28 cellular contexts compared by ENCODE assay signal in the genomic region with DNA sequence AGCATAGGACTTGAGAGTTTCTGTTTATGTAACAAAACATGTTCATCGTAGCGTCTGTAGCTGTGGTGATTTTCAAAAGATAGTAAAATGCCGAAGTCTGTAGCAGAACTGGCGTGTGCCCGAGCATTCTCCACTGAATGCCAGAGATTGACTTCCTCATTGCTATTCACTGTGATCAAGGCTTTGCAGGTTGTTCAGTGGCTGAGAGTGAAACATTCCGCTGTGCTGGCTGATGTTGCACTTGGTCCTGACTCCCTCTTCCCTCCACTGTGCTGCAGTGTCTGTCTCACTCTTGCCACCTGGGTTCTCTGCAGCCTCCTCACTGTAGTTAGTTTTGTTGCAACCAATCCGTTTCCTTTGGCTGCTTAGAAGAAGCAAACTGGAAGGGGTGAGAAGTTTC. TPM values are rescaled to one million over a fixed set of nuclear protein-coding genes. Genes with fewer than 3 reads are reported as not detected.
DNase-seq lines count a peak whose midpoint lies in the region; ATAC-seq, FAIRE-seq and TF ChIP-seq lines count a peak whose summit lies in the region.
"Had no signal": no experiment of that assay in that cellular context is flagged by ENCODE, and none has a peak within 500 bp of the region (broad histone marks: within the 10 kb centered on the region; RNA-seq: fewer than 3 reads in every experiment).

No MANE protein-coding gene starts in this region.

- DNase-seq in CD4-positive, CD25-positive, alpha-beta regulatory T cell, result no peak
- DNase-seq in MM.1S, result peak; percentile 79
- DNase-seq in kidney tubule cell (ENCODE audit: low spot score), result peak; percentile 24
- DNase-seq in pancreas, result peak in 2 of 6 donors; percentile 10 to 26
- no peak for DNase-seq in frontal cortex (ENCODE audit: low spot score in 2 of 2)
- no peak for DNase-seq in NCI-H1436 (lab: John Stamatoyannopoulos, UW)
- DNase-seq in NCI-H2196 treated with DMSO at 0.1 percent for 48 hours (lab: John Stamatoyannopoulos, UW; ENCODE audit: unreplicated experiment), result no peak
- DNase-seq in cardiac septum (ENCODE audit: low spot score), result no peak
- DNase-seq: activated CD4-positive, alpha-beta T cell treated with anti-CD3 and anti-CD28 coated beads, Interleukin-2, amount 50 U/mL, for 4 hours; activated T-cell treated with anti-CD3 and anti-CD28 coated beads for 4 hours; C1 segment of cervical spinal cord; esophagus squamous epithelium; gastrocnemius medialis; hippocampal formation; KBM-7; NCI-H1694; NCI-H2171; NCI-H524 treated with DMSO at 0.1 percent for 48 hours; substantia nigra had no signal

- no peak for ATAC-seq in CD4-positive, CD25-positive, alpha-beta regulatory T cell (ENCODE audit: low read depth in 2 of 2)
- peak; percentile 55 to 85 (median 73) for ATAC-seq in pancreas
- ATAC-seq: gastrocnemius medialis; stimulated activated effector memory CD8-positive, alpha-beta T cell treated with anti-CD3 and anti-CD28 coated beads, Interleukin-12 subunit alpha, Interleukin-12 subunit beta, amount 100 ng/mL, for 72 hours had no signal

- intact Hi-C loops in pancreas (cut with DNase I) (no loop called here), cardiac septum (cut with DNase I) (no loop called here)

- no peak overlapping the region for H2AFZ ChIP-seq in MM.1S (ENCODE audit: low read length)

- peak overlapping the region; percentile 45; the same call in 1 of the 2 replicates for H3K4me2 ChIP-seq in MM.1S (ENCODE audit: low read depth, low read length)
- H3K4me2 ChIP-seq: smooth muscle cell had no signal

- H3K9me3 Mint-ChIP-seq in CD4-positive, CD25-positive, alpha-beta regulatory T cell, result no peaks in the 10 kb centered on the region
- H3K9me3 Mint-ChIP-seq: stimulated activated effector memory CD8-positive, alpha-beta T cell treated with anti-CD3 and anti-CD28 coated beads, Interleukin-12 subunit alpha, Interleukin-12 subunit beta, amount 100 ng/mL, for 72 hours; T-helper 2 cell treated with Interferon-gamma antibody and Interleukin-4, amounts not matched to agents 5 μg/mL and 100 μg/mL, for 36 hours had no signal

- WGBS in pancreas, 2 donors, result 67 to 68% methylated on average over 7 of the region's 7 CpGs

- no peak overlapping the region for H3K4me3 Mint-ChIP-seq in CD4-positive, CD25-positive, alpha-beta regulatory T cell
- H3K4me3 Mint-ChIP-seq: stimulated activated effector memory CD8-positive, alpha-beta T cell treated with anti-CD3 and anti-CD28 coated beads, Interleukin-12 subunit alpha, Interleukin-12 subunit beta, amount 100 ng/mL, for 72 hours; T-helper 2 cell treated with Interferon-gamma antibody and Interleukin-4, amounts not matched to agents 5 μg/mL and 100 μg/mL, for 36 hours had no signal

- H3K4me3 ChIP-seq in CD4-positive, CD25-positive, alpha-beta regulatory T cell (ENCODE audit: low read depth, low read length), result no peak overlapping the region
- no peak overlapping the region for H3K4me3 ChIP-seq in MM.1S (ENCODE audit: low read length)
- no peak overlapping the region for H3K4me3 ChIP-seq in pancreas
- H3K4me3 ChIP-seq: breast epithelium, esophagus squamous epithelium, gastrocnemius medialis, SJSA1, smooth muscle cell, vagina had no signal

- no peaks in the 10 kb centered on the region for H3K9me2 ChIP-seq in MM.1S (replicated peaks; ENCODE audit: insufficient read depth, low read length)

- peaks cover 53% of the 10 kb centered on the region for H3K36me3 Mint-ChIP-seq in CD4-positive, CD25-positive, alpha-beta regulatory T cell

- FAIRE-seq in pancreas (lab: Jason Lieb, UNC) (no peak), frontal cortex (lab: Jason Lieb, UNC) (no peak)
- FAIRE-seq: D721Med, GM12891, H54 had no signal

- TF ChIP-seq CTCF in MM.1S (IDR thresholded peaks at IDR 0.05; ENCODE audit: low read length) (no peak), pancreas (IDR thresholded peaks at IDR 0.05) (no peak)

- peaks cover 7% of the 10 kb centered on the region for H3K4me1 ChIP-seq in CD4-positive, CD25-positive, alpha-beta regulatory T cell (ENCODE audit: control insufficient read depth, insufficient read depth, low read length, poor library complexity, severe bottlenecking)
- peaks cover 14% of the 10 kb centered on the region; the same call in 1 of the 2 replicates for H3K4me1 ChIP-seq in MM.1S (ENCODE audit: low read length)
- peaks cover 4 to 13% (median 11%) of the 10 kb centered on the region in 3 donors for H3K4me1 ChIP-seq in pancreas
- H3K4me1 ChIP-seq: breast epithelium, gastrocnemius medialis, vagina had no signal

- no peaks in the 10 kb centered on the region for H3K27me3 Mint-ChIP-seq in CD4-positive, CD25-positive, alpha-beta regulatory T cell

- H3K79me2 ChIP-seq in MM.1S (ENCODE audit: low read length), result no peaks in the 10 kb centered on the region

- peaks cover 84% of the 10 kb centered on the region for H3K36me3 ChIP-seq in CD4-positive, CD25-positive, alpha-beta regulatory T cell (ENCODE audit: control insufficient read depth, insufficient read depth, low read length)
- H3K36me3 ChIP-seq in MM.1S (replicated peaks; ENCODE audit: insufficient read depth, low read length) (peaks cover 8% of the 10 kb centered on the region; the same call in 1 of the 2 replicates), pancreas (peaks cover 0 to 43% (median 17%) of the 10 kb centered on the region in 3 donors)

- H3K27ac Mint-ChIP-seq in CD4-positive, CD25-positive, alpha-beta regulatory T cell, result peak overlapping the region; percentile 16 to 50 (median 32)
- H3K27ac Mint-ChIP-seq: stimulated activated effector memory CD8-positive, alpha-beta T cell treated with anti-CD3 and anti-CD28 coated beads, Interleukin-12 subunit alpha, Interleukin-12 subunit beta, amount 100 ng/mL, for 72 hours; T-helper 2 cell treated with Interferon-gamma antibody and Interleukin-4, amounts not matched to agents 5 μg/mL and 100 μg/mL, for 36 hours had no signal

- H3K27ac ChIP-seq in CD4-positive, CD25-positive, alpha-beta regulatory T cell (ENCODE audit: insufficient read depth, low read length, poor library complexity, severe bottlenecking), result no peak overlapping the region
- H3K27ac ChIP-seq in MM.1S (ENCODE audit: low read length) (peak overlapping the region; percentile 45; the same call in 1 of the 2 replicates), pancreas (no peak overlapping the region)
- H3K27ac ChIP-seq: breast epithelium, esophagus squamous epithelium, gastrocnemius medialis, SJSA1, vagina had no signal

- H3K27me3 ChIP-seq in CD4-positive, CD25-positive, alpha-beta regulatory T cell (ENCODE audit: control insufficient read depth, insufficient read depth, low read length), result no peaks in the 10 kb centered on the region
- H3K27me3 ChIP-seq in MM.1S (replicated peaks; ENCODE audit: insufficient read depth, low read length) (no peaks in the 10 kb centered on the region), pancreas (no peaks in the 10 kb centered on the region)
- H3K27me3 ChIP-seq: breast epithelium, esophagus squamous epithelium, gastrocnemius medialis, SJSA1, vagina had no signal

- H3F3A ChIP-seq in MM.1S (ENCODE audit: insufficient read depth, low read length), result peaks cover 31% of the 10 kb centered on the region

- H3K9me3 ChIP-seq in CD4-positive, CD25-positive, alpha-beta regulatory T cell (ENCODE audit: control insufficient read depth in 2 of 2, low read length in 2 of 2), result no peaks in the 10 kb centered on the region
- no peaks in the 10 kb centered on the region for H3K9me3 ChIP-seq in MM.1S (replicated peaks; ENCODE audit: insufficient read depth, low read length)
- H3K9me3 ChIP-seq in pancreas, result no peaks in the 10 kb centered on the region
- H3K9me3 ChIP-seq: breast epithelium, esophagus squamous epithelium, gastrocnemius medialis, SJSA1, vagina had no signal

- H4K20me1 ChIP-seq in MM.1S (ENCODE audit: insufficient read depth, low read length), result no peaks in the 10 kb centered on the region

- H3K9ac ChIP-seq in MM.1S (ENCODE audit: low read length), result no peak overlapping the region

- H3K4me1 Mint-ChIP-seq in CD4-positive, CD25-positive, alpha-beta regulatory T cell, result peaks cover 6 to 33% (median 19%) of the 10 kb centered on the region in 4 donors

RNA-seq across cellular contexts. Expression of gene FHIP2A, which starts 37.6 kb away (rescaled TPM):
- 85.5 TPM for total RNA-seq in CD4-positive, CD25-positive, alpha-beta regulatory T cell
- 10 to 100 TPM; 22.3 to 41.2 (median 28.2) TPM for polyA plus RNA-seq in CD4-positive, CD25-positive, alpha-beta regulatory T cell
- 10 to 100 TPM in 2 of 6 donors, 1 to 10 TPM in 4; 5.2 to 19.6 (median 9.0) TPM for total RNA-seq in pancreas
- polyA plus RNA-seq in pancreas, result 1 to 10 TPM; 3.8 to 7.2 TPM
- 48.5 TPM for total RNA-seq in frontal cortex
- total RNA-seq in cardiac septum, result 26.5 TPM

Comparison
In these comparisons a context has a peak if more than half of its experiments do, and no peak if none do; other contexts are left out.
1. ATAC-seq: peak in pancreas (4 of 4); none in CD4-positive, CD25-positive, alpha-beta regulatory T cell (0 of 2).
2. DNase-seq: peak in MM.1S (single experiment) and kidney tubule cell (single experiment); none in CD4-positive, CD25-positive, alpha-beta regulatory T cell (0 of 3), frontal cortex (0 of 2), NCI-H1436 (single experiment), NCI-H2196 treated with DMSO at 0.1 percent for 48 hours (single experiment) and cardiac septum (single experiment).